Comparison of ENCODE assay signal across 20 cellular contexts in the genomic region with DNA sequence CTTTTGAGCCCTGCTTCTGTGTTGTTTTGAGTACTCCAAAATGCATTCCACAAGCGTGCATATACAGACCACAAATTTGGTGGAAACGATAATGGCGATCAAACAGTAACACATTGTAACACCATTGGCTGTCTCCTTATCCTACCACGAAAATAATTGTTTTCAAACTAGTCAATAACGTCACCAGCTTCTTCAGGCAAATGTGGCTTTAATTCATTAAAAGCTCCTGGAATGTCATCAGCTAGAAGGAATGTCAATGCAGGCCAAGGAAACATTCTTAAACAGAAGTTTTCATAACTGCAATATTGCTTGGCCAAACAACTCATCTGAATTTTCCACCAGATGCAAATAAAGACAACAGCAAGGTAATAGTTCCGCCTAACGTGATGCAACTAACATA.
DNase-seq lines count a peak whose midpoint lies in the region; ATAC-seq and TF ChIP-seq lines count a peak whose summit lies in the region.
"Had no signal": no experiment of that assay in that cellular context is flagged by ENCODE, and none has a peak within 500 bp of the region (broad histone marks: within the 10 kb centered on the region; RNA-seq: fewer than 3 reads in every experiment).

No MANE protein-coding gene starts in this region.

- intact Hi-C loops in left ventricle myocardium superior (cut with micrococcal nuclease): no loop called here

- H3K4me1 ChIP-seq in osteoblast (ENCODE audit: insufficient read depth, low read length): peaks cover 30% of the 10 kb centered on the region
- H3K4me1 ChIP-seq: ascending aorta had no signal

- no peaks in the 10 kb centered on the region for H4K20me1 ChIP-seq in osteoblast (ENCODE audit: insufficient read depth, low read length)

- TF ChIP-seq CTCF in epithelial cell of esophagus (IDR thresholded peaks at IDR 0.05; ENCODE audit: insufficient read depth, low read depth, low read length, missing control alignments) (no peak), osteoblast (IDR thresholded peaks at IDR 0.05; ENCODE audit: extremely low read depth, low read depth, low read length) (no peak)

- H3K4me2 ChIP-seq in osteoblast (ENCODE audit: insufficient read depth, low read length): peak overlapping the region; percentile 57
- H3K4me2 ChIP-seq: smooth muscle cell had no signal

- H2AFZ ChIP-seq in osteoblast (ENCODE audit: low read length): no peak overlapping the region

- H3K4me3 ChIP-seq in epithelial cell of esophagus (ENCODE audit: low read length): no peak overlapping the region
- no peak overlapping the region for H3K4me3 ChIP-seq in osteoblast (ENCODE audit: insufficient read depth, low read length)
- H3K4me3 ChIP-seq: ascending aorta, heart left ventricle, K562, smooth muscle cell had no signal

- H3K27me3 ChIP-seq in osteoblast (ENCODE audit: insufficient read depth, low read length): peaks cover 11% of the 10 kb centered on the region
- H3K27me3 ChIP-seq: ascending aorta had no signal

- no peaks in the 10 kb centered on the region for H3K36me3 ChIP-seq in osteoblast (ENCODE audit: insufficient read depth, low read length)
- H3K36me3 ChIP-seq: ascending aorta, heart left ventricle had no signal

- no peaks in the 10 kb centered on the region for H3K9me3 ChIP-seq in osteoblast (ENCODE audit: low read depth, low read length)
- H3K9me3 ChIP-seq: ascending aorta, heart left ventricle had no signal

- no peaks in the 10 kb centered on the region for H3K79me2 ChIP-seq in osteoblast (ENCODE audit: insufficient read depth, low read length)

- no peak for ATAC-seq in left ventricle myocardium superior
- no peak for ATAC-seq in GM18511 (IDR thresholded peaks at IDR 0.05; ENCODE audit: unreplicated experiment)
- ATAC-seq in HG02763 (IDR thresholded peaks at IDR 0.05; ENCODE audit: unreplicated experiment): no peak
- ATAC-seq: K562; naive thymus-derived CD4-positive, alpha-beta T cell had no signal

- peak overlapping the region; percentile 64 for H3K27ac ChIP-seq in osteoblast (ENCODE audit: low read depth, low read length)
- H3K27ac ChIP-seq: ascending aorta, heart left ventricle had no signal

- DNase-seq in ELR (ENCODE audit: low read depth): peak; percentile 65
- DNase-seq in M059J (ENCODE audit: low read depth): peak; percentile 60
- DNase-seq in epithelial cell of esophagus (ENCODE audit: low read depth): peak; percentile 38
- peak; percentile 78 for DNase-seq in osteoblast (ENCODE audit: insufficient read length, low spot score, missing footprints)
- DNase-seq in left ventricle myocardium superior: no peak
- DNase-seq in HT-29 (ENCODE audit: low spot score): no peak
- DNase-seq: activated CD4-positive, alpha-beta T cell treated with anti-CD3 and anti-CD28 coated beads, Interleukin-2, amount 50 U/mL, for 48 hours; activated naive CD4-positive, alpha-beta T cell treated with Interleukin-2 at 50 U/mL for 16 hours; activated T-cell treated with anti-CD3 and anti-CD28 coated beads for 4 hours; C1 segment of cervical spinal cord; heart left ventricle; naive thymus-derived CD4-positive, alpha-beta T cell; NCI-H2081; NCI-H510A treated with DMSO at 0.1 percent for 48 hours; posterior cingulate gyrus had no signal

Comparison
In these comparisons a context has a peak if more than half of its experiments do, and no peak if none do; other contexts are left out.
1. DNase-seq: peak in ELR (single experiment), M059J (single experiment), epithelial cell of esophagus (single experiment) and osteoblast (single experiment); none in left ventricle myocardium superior (single experiment) and HT-29 (single experiment).